25 cellular contexts compared by ENCODE assay signal in the genomic region with DNA sequence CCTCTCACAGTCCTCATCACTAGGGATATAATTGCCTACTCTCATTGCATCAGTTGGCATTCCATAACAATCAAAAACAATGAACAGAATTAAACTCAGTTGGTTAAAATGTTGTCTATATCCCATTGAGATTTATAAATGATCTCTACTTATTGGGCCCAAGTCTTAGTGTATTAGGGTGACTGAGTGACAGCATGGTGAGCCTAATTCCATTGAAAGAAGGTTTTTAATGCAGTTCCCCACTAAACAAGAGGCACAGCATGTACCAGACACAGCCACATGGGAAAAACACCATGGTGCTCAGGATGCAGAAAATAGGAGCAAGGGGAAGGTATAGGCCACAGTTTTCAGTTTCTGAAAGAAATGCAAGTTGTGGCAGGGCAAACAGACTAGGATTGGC.
"Had no signal": no experiment of that assay in that cellular context is flagged by ENCODE, and none has a peak within 500 bp of the region (broad histone marks: within the 10 kb centered on the region; RNA-seq: fewer than 3 reads in every experiment).

No MANE protein-coding gene starts in this region.

- H2AFZ ChIP-seq: parathyroid adenoma had no signal

- H3K79me2 ChIP-seq: parathyroid adenoma had no signal

- H3K27ac ChIP-seq: colonic mucosa, gastrocnemius medialis, neutrophil, parathyroid adenoma, testis, tibial nerve, upper lobe of left lung had no signal

- H3K27me3 ChIP-seq: colonic mucosa, gastrocnemius medialis, neutrophil, testis, tibial nerve, upper lobe of left lung had no signal

- H3K36me3 Mint-ChIP-seq: memory B cell; natural killer cell treated with Interleukin-12 subunit alpha and Interleukin-12 subunit beta and Interleukin-15 and Interleukin-18, amount 100 ng/mL, for 72 hours; stimulated activated memory B cell treated with anti-CD40 and anti-IgM and Interleukin-4, amounts not matched to agents 10 μg/mL and 1 μg/mL and 100 μg/mL, for 72 hours had no signal

- H3K27me3 Mint-ChIP-seq: effector memory CD8-positive, alpha-beta T cell; memory B cell; natural killer cell treated with Interleukin-12 subunit alpha and Interleukin-12 subunit beta and Interleukin-15 and Interleukin-18, amount 100 ng/mL, for 72 hours; progenitor cell of endocrine pancreas; stimulated activated memory B cell treated with anti-CD40 and anti-IgM and Interleukin-4, amounts not matched to agents 10 μg/mL and 1 μg/mL and 100 μg/mL, for 72 hours had no signal

- ATAC-seq: effector memory CD8-positive, alpha-beta T cell; esophagus mucosa; gastrocnemius medialis; left lobe of liver; natural killer cell treated with Interleukin-12 subunit alpha and Interleukin-12 subunit beta and Interleukin-15 and Interleukin-18, amount 100 ng/mL, for 72 hours; sciatic nerve; stimulated activated memory B cell treated with anti-CD40 and anti-IgM and Interleukin-4, amounts not matched to agents 10 μg/mL and 1 μg/mL and 100 μg/mL, for 72 hours; stimulated activated naive CD8-positive, alpha-beta T cell treated with anti-CD3 and anti-CD28 coated beads, Interleukin-15, Interleukin-2, amounts not matched to agents 100 U/mL and 50 U/mL, for 24 hours had no signal

- FAIRE-seq: endometrium, kidney, urothelium cell line had no signal

- H3K27ac Mint-ChIP-seq: effector memory CD8-positive, alpha-beta T cell; memory B cell; natural killer cell treated with Interleukin-12 subunit alpha and Interleukin-12 subunit beta and Interleukin-15 and Interleukin-18, amount 100 ng/mL, for 72 hours; progenitor cell of endocrine pancreas; stimulated activated memory B cell treated with anti-CD40 and anti-IgM and Interleukin-4, amounts not matched to agents 10 μg/mL and 1 μg/mL and 100 μg/mL, for 72 hours had no signal

- H3K4me3 Mint-ChIP-seq: effector memory CD8-positive, alpha-beta T cell; memory B cell; natural killer cell treated with Interleukin-12 subunit alpha and Interleukin-12 subunit beta and Interleukin-15 and Interleukin-18, amount 100 ng/mL, for 72 hours; neural crest cell; stimulated activated memory B cell treated with anti-CD40 and anti-IgM and Interleukin-4, amounts not matched to agents 10 μg/mL and 1 μg/mL and 100 μg/mL, for 72 hours had no signal

- H3K9me3 ChIP-seq: colonic mucosa, gastrocnemius medialis, neutrophil, testis had no signal

- H3K4me1 Mint-ChIP-seq: memory B cell; neural crest cell; stimulated activated memory B cell treated with anti-CD40 and anti-IgM and Interleukin-4, amounts not matched to agents 10 μg/mL and 1 μg/mL and 100 μg/mL, for 72 hours had no signal

- H3K36me3 ChIP-seq: colonic mucosa, gastrocnemius medialis, neutrophil, tibial nerve, upper lobe of left lung had no signal

- H3K4me3 ChIP-seq: colonic mucosa, gastrocnemius medialis, lung, testis, tibial nerve, upper lobe of left lung had no signal

- DNase-seq: colonic mucosa; effector memory CD8-positive, alpha-beta T cell; gastrocnemius medialis; head of caudate nucleus; kidney; stimulated activated CD4-positive, alpha-beta T cell treated with anti-CD3 and anti-CD28 coated beads, Interleukin-2, amount 100 ng/mL, for 24 hours; stimulated activated CD4-positive, alpha-beta T cell treated with anti-CD3 and anti-CD28 coated beads, Interleukin-4, amount 100 ng/mL, for 24 hours; stimulated activated naive CD8-positive, alpha-beta T cell treated with anti-CD3 and anti-CD28 coated beads, Interleukin-15, Interleukin-2, amounts not matched to agents 100 U/mL and 50 U/mL, for 24 hours; substantia nigra; testis; upper lobe of left lung had no signal

- H3K9ac ChIP-seq: parathyroid adenoma had no signal

- H3K4me1 ChIP-seq: colonic mucosa, gastrocnemius medialis, parathyroid adenoma, testis, tibial nerve, upper lobe of left lung had no signal
